8 cellular contexts compared by ENCODE assay signal in genomic region chr7:149284343-149284742, GRCh38.
A peak's percentile ranks its signal among the peaks of the same experiment; 100 is the strongest.
DNase-seq lines count a peak whose midpoint lies in the region; ATAC-seq and TF ChIP-seq lines count a peak whose summit lies in the region.

No MANE protein-coding gene starts in this region.

- DNase-seq in NCI-H1417 (lab: John Stamatoyannopoulos, UW) (peak in 2 of 3 experiments; percentile 67 to 79), NCI-H1417 treated with DMSO at 0.1 percent for 48 hours (lab: John Stamatoyannopoulos, UW) (no peak), Kasumi-1 (lab: John Stamatoyannopoulos, UW) (no peak), NCI-H2171 treated with DMSO at 0.1 percent for 48 hours (lab: John Stamatoyannopoulos, UW) (no peak)
- peak; percentile 44 for DNase-seq in effector CD4-positive, alpha-beta T cell
- peak; percentile 23 for DNase-seq in stimulated activated CD4-positive, alpha-beta T cell treated with anti-CD3 and anti-CD28 coated beads, Interleukin-4, amount 100 ng/mL, for 24 hours

- H3K9ac ChIP-seq in SU-DHL-6 (ENCODE audit: low read length): no peak overlapping the region

- H4K20me1 ChIP-seq in SU-DHL-6 (ENCODE audit: low read depth, low read length): no peaks in the 10 kb centered on the region

- peak overlapping the region; percentile 27 for H3K4me2 ChIP-seq in SU-DHL-6 (ENCODE audit: low read depth, low read length, poor library complexity, severe bottlenecking)

- no peak overlapping the region for H3K4me3 ChIP-seq in SU-DHL-6 (ENCODE audit: insufficient read depth, low read length, poor library complexity, severe bottlenecking)

- ATAC-seq in GM19023 (IDR thresholded peaks at IDR 0.05; ENCODE audit: unreplicated experiment): no peak

- H2AFZ ChIP-seq in SU-DHL-6 (ENCODE audit: low read depth, low read length, severe bottlenecking): no peak overlapping the region

- no peaks in the 10 kb centered on the region for H3F3A ChIP-seq in SU-DHL-6 (ENCODE audit: insufficient read depth)

- no peaks in the 10 kb centered on the region for H3K9me3 ChIP-seq in SU-DHL-6 (ENCODE audit: insufficient read depth, low read length)

- no peaks in the 10 kb centered on the region for H3K9me2 ChIP-seq in SU-DHL-6 (replicated peaks; ENCODE audit: insufficient read depth, low read length)

- H3K27me3 ChIP-seq in SU-DHL-6 (ENCODE audit: low read length): no peaks in the 10 kb centered on the region

- TF ChIP-seq CTCF in SU-DHL-6 (IDR thresholded peaks at IDR 0.05; ENCODE audit: insufficient read depth, low read length, poor library complexity, severe bottlenecking): no peak

- peak overlapping the region; percentile 41; the same call in 1 of the 2 replicates for H3K27ac ChIP-seq in SU-DHL-6 (ENCODE audit: low read depth, low read length)

- no peaks in the 10 kb centered on the region for H3K79me2 ChIP-seq in SU-DHL-6 (ENCODE audit: insufficient read depth, low read length)

- no peaks in the 10 kb centered on the region for H3K36me3 ChIP-seq in SU-DHL-6 (ENCODE audit: low read length)

Comparison
In these comparisons a context has a peak if more than half of its experiments do, and no peak if none do; other contexts are left out.
1. DNase-seq: peak in NCI-H1417 (2 of 3), effector CD4-positive, alpha-beta T cell (single experiment) and stimulated activated CD4-positive, alpha-beta T cell treated with anti-CD3 and anti-CD28 coated beads, Interleukin-4, amount 100 ng/mL, for 24 hours (single experiment); none in NCI-H1417 treated with DMSO at 0.1 percent for 48 hours (single experiment), Kasumi-1 (0 of 2) and NCI-H2171 treated with DMSO at 0.1 percent for 48 hours (single experiment).